Comparison of ENCODE assay signal across 8 cellular contexts in the genomic region with DNA sequence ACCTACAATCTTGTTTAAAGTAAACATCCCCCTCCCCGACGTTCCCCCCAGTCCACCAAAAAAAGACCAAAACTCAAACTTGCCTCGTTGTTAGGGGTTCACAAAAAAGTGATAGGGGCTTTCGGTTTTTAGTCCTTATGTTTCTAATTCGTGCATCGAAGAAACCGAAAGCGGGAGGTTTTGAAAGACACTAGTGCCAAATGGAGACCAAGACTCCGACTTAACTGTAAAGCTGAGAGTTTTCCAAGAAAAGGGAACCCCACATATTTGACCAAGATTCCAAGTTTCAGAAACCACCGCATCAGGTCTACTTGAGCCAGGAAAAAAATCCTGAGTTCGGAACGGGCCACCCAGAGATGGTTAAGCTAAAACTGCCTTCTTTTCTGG. TPM values are rescaled to one million over a fixed set of nuclear protein-coding genes. Genes with fewer than 3 reads are reported as not detected.
DNase-seq lines count a peak whose midpoint lies in the region; ATAC-seq, FAIRE-seq and TF ChIP-seq lines count a peak whose summit lies in the region.

No MANE protein-coding gene starts in this region.

- peaks cover 4% of the 10 kb centered on the region for H3K4me1 ChIP-seq in endocrine pancreas (ENCODE audit: control insufficient read depth, insufficient read depth, low read length)
- H3K4me1 ChIP-seq in ovary (ENCODE audit: insufficient read depth): peaks cover 15% of the 10 kb centered on the region

- intact Hi-C loops in ovary (cut with DNase I): no loop called here

- WGBS in ovary, 3 donors: 0% methylated on average over 11 to 12 of the region's 12 CpGs

- DNase-seq in Daoy (ENCODE audit: low read depth): peak; percentile 26
- peak; percentile 49 for DNase-seq in OCI-M1 (lab: John Stamatoyannopoulos, UW)
- DNase-seq in ovary: no peak
- no peak for DNase-seq in RCC 7860 (ENCODE audit: low spot score)
- DNase-seq in GM12891 (ENCODE audit: insufficient read length, low spot score): no peak
- DNase-seq in stimulated activated CD4-positive, alpha-beta T cell treated with anti-CD3 and anti-CD28 coated beads, Interleukin-12 subunit alpha, Interleukin-12 subunit beta, amount 100 ng/mL, for 4 hours: no peak

- TF ChIP-seq POLR2A in ovary (IDR thresholded peaks at IDR 0.05) (no peak), GM12891 (IDR thresholded peaks at IDR 0.05; ENCODE audit: low read depth, low read length) (no peak)

- H3K4me3 ChIP-seq in endocrine pancreas (ENCODE audit: control insufficient read depth, insufficient read depth, low read length) (peak overlapping the region; percentile 93), ovary (peak overlapping the region; percentile 77)

- no peaks in the 10 kb centered on the region for H3K27me3 ChIP-seq in endocrine pancreas (ENCODE audit: control insufficient read depth, insufficient read depth, low read length)
- no peaks in the 10 kb centered on the region for H3K27me3 ChIP-seq in ovary

- H3K36me3 ChIP-seq in endocrine pancreas (ENCODE audit: control insufficient read depth, insufficient read depth, low read length): no peaks in the 10 kb centered on the region
- H3K36me3 ChIP-seq in ovary: no peaks in the 10 kb centered on the region

- H3K9me3 ChIP-seq in endocrine pancreas (ENCODE audit: control insufficient read depth, low read length) (no peaks in the 10 kb centered on the region), ovary (no peaks in the 10 kb centered on the region)

- no peak for ATAC-seq in HG03469 (IDR thresholded peaks at IDR 0.05; ENCODE audit: unreplicated experiment)

- TF ChIP-seq EP300 in ovary (IDR thresholded peaks at IDR 0.05): no peak

- peak overlapping the region; percentile 100 for H3K9ac ChIP-seq in endocrine pancreas (ENCODE audit: control insufficient read depth, insufficient read depth, low read length)

- FAIRE-seq in RCC 7860 (lab: Jason Lieb, UNC) (no peak), GM12891 (lab: Jason Lieb, UNC) (no peak)

- H3K27ac ChIP-seq in ovary: peak overlapping the region in 1 of 2 donors; percentile 6

- no peak for TF ChIP-seq CTCF in ovary (IDR thresholded peaks at IDR 0.05)

TF ChIP-seq in GM12891, 5 proteins besides CTCF, POLR2A, EP300 and RAD21:
- no peak for TF ChIP-seq POU2F2 (IDR thresholded peaks at IDR 0.05; ENCODE audit: low read depth, low read length)
- no peak for TF ChIP-seq PAX5 (IDR thresholded peaks at IDR 0.05; ENCODE audit: insufficient read depth, low read length, severe bottlenecking)
- no peak for TF ChIP-seq SPI1 (IDR thresholded peaks at IDR 0.05; ENCODE audit: low read depth, low read length)

RNA-seq across cellular contexts. Expression of gene PSMA2, which starts 0.5 kb away (rescaled TPM):
- 340 and 366 TPM in 2 replicates for total RNA-seq in Daoy (2014; rRNA removed; shearing (Covaris generic))
- total RNA-seq in ovary: 10 to 100 TPM; 43.6 to 76.3 (median 53.7) TPM
- polyA plus RNA-seq in ovary: 10 to 100 TPM; 47.2 to 79.0 TPM
- polyA plus RNA-seq in GM12891 (2012; ENCODE audit: low read depth, missing spikeins): 220 TPM

RNA-seq across cellular contexts. Expression of gene MRPL32, which starts 0.7 kb away (rescaled TPM):
- 167 and 211 TPM in 2 replicates for total RNA-seq in Daoy (2014; rRNA removed; shearing (Covaris generic))
- 10 to 100 TPM; 38.8 to 73.0 (median 44.2) TPM for total RNA-seq in ovary
- polyA plus RNA-seq in ovary: 10 to 100 TPM; 64.6 to 75.0 TPM
- 60.2 TPM for polyA plus RNA-seq in GM12891 (2012; ENCODE audit: low read depth, missing spikeins)

RNA-seq across cellular contexts. Expression of gene C7orf25, which starts 19.6 kb away (rescaled TPM):
- 18.3 and 22.0 TPM in 2 replicates for total RNA-seq in Daoy (2014; rRNA removed; shearing (Covaris generic))
- total RNA-seq in ovary: 10 to 100 TPM in 1 of 7 donors, 1 to 10 TPM in 6; 5.9 to 11.2 (median 7.9) TPM
- polyA plus RNA-seq in ovary: 1 to 10 TPM; 2.4 to 6.2 TPM
- 1.1 TPM for polyA plus RNA-seq in GM12891 (2012; ENCODE audit: low read depth, missing spikeins)

Comparison
In these comparisons a context has a peak if more than half of its experiments do, and no peak if none do; other contexts are left out.
1. DNase-seq: peak in Daoy (single experiment) and OCI-M1 (single experiment); none in ovary (0 of 5), RCC 7860 (single experiment), GM12891 (single experiment) and stimulated activated CD4-positive, alpha-beta T cell treated with anti-CD3 and anti-CD28 coated beads, Interleukin-12 subunit alpha, Interleukin-12 subunit beta, amount 100 ng/mL, for 4 hours (single experiment).